In genomic region chrX:45546694-45547093, GRCh38 we compare ENCODE assay signal across 6 cellular contexts.
DNase-seq lines count a peak whose midpoint lies in the region; ATAC-seq, FAIRE-seq and TF ChIP-seq lines count a peak whose summit lies in the region.
"Not testable (repeated sequence)": the region's sequence is repeated elsewhere in the genome, so short reads cannot be mapped to it uniquely, and the experiment has no call there.

No MANE protein-coding gene starts in this region.

- H2AFZ ChIP-seq in astrocyte (ENCODE audit: low read depth, low read length); K562 (ENCODE audit: low read depth, low read length): not testable (repeated sequence)

- TF ChIP-seq POLR2A in A549 (IDR thresholded peaks at IDR 0.05; ENCODE audit: low read length); K562 (conservative IDR thresholded peaks at IDR 0.05): not testable (repeated sequence)

- in situ Hi-C loops in K562 (cut with MboI), result not testable (repeated sequence)

- H2AK5ac ChIP-seq in mesendoderm (ENCODE audit: low read length), result not testable (repeated sequence)

- CTCF ChIA-PET in A549 (lab: Yijun Ruan, JAX), result interaction anchor here (0.8 kb wide), 1 partner anchor 223 kb away, joined by 3 read pairs; no protein-coding TSS in a partner anchor
- CTCF ChIA-PET in HEK293 (lab: Yijun Ruan, JAX); K562 (lab: Yijun Ruan, JAX; ENCODE audit: low intra/inter-chr PET ratio): not testable (repeated sequence)

- H3K9me3 ChIP-seq in A549, result peaks cover 12% of the 10 kb centered on the region; the same call in 2 of the 3 replicates
- not testable (repeated sequence) for H3K9me3 ChIP-seq in HEK293 (ENCODE audit: control insufficient read depth, insufficient read depth, low read depth, low read length); astrocyte (ENCODE audit: insufficient read depth, low read depth, low read length); K562 (replicated peaks; ENCODE audit: control insufficient read depth, insufficient read depth, low read depth, low read length)

- not testable (repeated sequence) for ATAC-seq in A549, K562

- H3K4me1 ChIP-seq in A549; HEK293 (ENCODE audit: control insufficient read depth, insufficient read depth, low read length); astrocyte (ENCODE audit: insufficient read depth, low read length); K562 (replicated peaks in 1 of 2; ENCODE audit: control insufficient read depth in 2 of 2, insufficient read depth in 2 of 2, low read length in 2 of 2); mesendoderm (ENCODE audit: control insufficient read depth, low read depth, low read length): not testable (repeated sequence)

- H2BK120ac ChIP-seq in mesendoderm (ENCODE audit: low read depth, low read length), result not testable (repeated sequence)

- H2BK15ac ChIP-seq in mesendoderm (replicated peaks; ENCODE audit: low read depth), result not testable (repeated sequence)

- not testable (repeated sequence) for H3K56ac ChIP-seq in mesendoderm (ENCODE audit: low read length)

- H3K4me3 Mint-ChIP-seq in astrocyte (ENCODE audit: unreplicated experiment); glutamatergic neuron (ENCODE audit: unreplicated experiment): not testable (repeated sequence)

- not testable (repeated sequence) for H4K8ac ChIP-seq in mesendoderm (ENCODE audit: low read depth, low read length)

- not testable (repeated sequence) for FAIRE-seq in A549 (lab: Jason Lieb, UNC); K562 (lab: Jason Lieb, UNC)
- peak; percentile 89 for FAIRE-seq in astrocyte (lab: Jason Lieb, UNC)

- H3K79me2 ChIP-seq in astrocyte (ENCODE audit: insufficient read depth, low read length); K562 (ENCODE audit: control insufficient read depth, insufficient read depth, low read length); mesendoderm (ENCODE audit: control insufficient read depth, insufficient read depth, low read length): not testable (repeated sequence)

- H3K27me3 ChIP-seq in astrocyte (ENCODE audit: insufficient read depth, low read length); K562 (ENCODE audit: control insufficient read depth in 2 of 2, insufficient read depth in 2 of 2, low read length in 2 of 2); mesendoderm (ENCODE audit: insufficient read depth, low read length, poor library complexity): not testable (repeated sequence)

- H4K5ac ChIP-seq in mesendoderm (ENCODE audit: low read length), result not testable (repeated sequence)

- not testable (repeated sequence) for H2BK5ac ChIP-seq in mesendoderm (ENCODE audit: low read length)

- not testable (repeated sequence) for H3K4ac ChIP-seq in mesendoderm (ENCODE audit: low read depth, low read length)

- TF ChIP-seq CTCF in A549 (IDR thresholded peaks at IDR 0.05); HEK293 (tag by site-specific recombination; IDR thresholded peaks at IDR 0.05); astrocyte (IDR thresholded peaks at IDR 0.05; ENCODE audit: insufficient read depth, low read depth, low read length); K562 (IDR thresholded peaks at IDR 0.05 in 2 of 3, conservative IDR thresholded peaks at IDR 0.05 in 1 of 3; ENCODE audit: insufficient read depth in 2 of 3, low read depth in 1 of 3, low read length in 3 of 3); glutamatergic neuron (IDR thresholded peaks at IDR 0.05; ENCODE audit: partially characterized antibody, unreplicated experiment): not testable (repeated sequence)

- H4K20me1 ChIP-seq in astrocyte (ENCODE audit: insufficient read depth, low read length); K562 (replicated peaks; ENCODE audit: control insufficient read depth, insufficient read depth, low read length): not testable (repeated sequence)

- not testable (repeated sequence) for H3K36me3 Mint-ChIP-seq in astrocyte (ENCODE audit: low read depth, unreplicated experiment); glutamatergic neuron (ENCODE audit: unreplicated experiment)

- DNase-seq in A549 (ENCODE audit: low read depth in 1 of 2, low spot score in 1 of 2); astrocyte (ENCODE audit: low read depth); K562 (ENCODE audit: extremely low read depth in 1 of 4, low spot score in 3 of 4): not testable (repeated sequence)
- DNase-seq in glutamatergic neuron (peak; percentile 15), mesendoderm (peak; percentile 20)

- not testable (repeated sequence) for H3K9me1 ChIP-seq in K562 (ENCODE audit: control insufficient read depth, insufficient read depth, low read length)

- not testable (repeated sequence) for H3K27ac ChIP-seq in A549; HEK293 (ENCODE audit: extremely low read depth, low read depth, low read length); astrocyte (ENCODE audit: low read depth, low read length); K562 (ENCODE audit: extremely low read depth, low read depth, low read length); mesendoderm (ENCODE audit: low read depth, low read length)

- H3K4me3 ChIP-seq in A549; HEK293 (ENCODE audit: low read depth, low read length); astrocyte (ENCODE audit: insufficient read depth, low read depth, low read length); K562; mesendoderm (ENCODE audit: low read length): not testable (repeated sequence)

- intact Hi-C loops in K562 (cut with micrococcal nuclease), result not testable (repeated sequence)

- not testable (repeated sequence) for H3K9ac ChIP-seq in astrocyte (ENCODE audit: low read length); K562 (ENCODE audit: insufficient read depth in 1 of 2, low read depth in 2 of 2, low read length in 2 of 2); mesendoderm (ENCODE audit: low read length)

- not testable (repeated sequence) for TF ChIP-seq RAD21 in A549 (conservative IDR thresholded peaks at IDR 0.05 in 1 of 2, IDR thresholded peaks at IDR 0.05 in 1 of 2); K562 (CRISPR knock-in tag; conservative IDR thresholded peaks at IDR 0.05 in 1 of 2, IDR thresholded peaks at IDR 0.05 in 1 of 2)

- H3K79me1 ChIP-seq in mesendoderm (ENCODE audit: low read length), result not testable (repeated sequence)

- POLR2A ChIA-PET in A549 (lab: Yijun Ruan, JAX); HEK293 (lab: Yijun Ruan, JAX); K562 (lab: Yijun Ruan, JAX): not testable (repeated sequence)

- H3K23ac ChIP-seq in mesendoderm (ENCODE audit: low read length), result not testable (repeated sequence)

- H3K4me1 Mint-ChIP-seq in astrocyte (ENCODE audit: low read depth, unreplicated experiment); glutamatergic neuron (ENCODE audit: low read depth, unreplicated experiment): not testable (repeated sequence)

- H3K36me3 ChIP-seq in HEK293 (ENCODE audit: control insufficient read depth in 2 of 2, insufficient read depth in 1 of 2, low read length in 2 of 2); astrocyte (ENCODE audit: insufficient read depth, low read length); K562 (ENCODE audit: control insufficient read depth, insufficient read depth, low read length); mesendoderm (ENCODE audit: control insufficient read depth, insufficient read depth, low read length): not testable (repeated sequence)

- H3K9me3 Mint-ChIP-seq in astrocyte (ENCODE audit: unreplicated experiment); glutamatergic neuron (ENCODE audit: unreplicated experiment): not testable (repeated sequence)

- not testable (repeated sequence) for H3K18ac ChIP-seq in mesendoderm (ENCODE audit: low read length)

- not testable (repeated sequence) for H3K4me2 ChIP-seq in A549; astrocyte (ENCODE audit: low read length); K562 (ENCODE audit: insufficient read depth, low read length); mesendoderm (ENCODE audit: low read length)

- TF ChIP-seq EP300 in A549 (IDR thresholded peaks at IDR 0.05); K562 (IDR thresholded peaks at IDR 0.05; ENCODE audit: low read length): not testable (repeated sequence)

- H3K27ac Mint-ChIP-seq in astrocyte (ENCODE audit: unreplicated experiment); glutamatergic neuron (ENCODE audit: unreplicated experiment): not testable (repeated sequence)

- BruUV-seq in K562 (replicated peaks; lab: Mats Ljungman, UMichigan), result not testable (repeated sequence)

- not testable (repeated sequence) for H3K27me3 Mint-ChIP-seq in astrocyte (ENCODE audit: low read depth, unreplicated experiment); glutamatergic neuron (ENCODE audit: unreplicated experiment)

TF ChIP-seq in A549, 52 proteins besides CTCF, POLR2A, EP300 and RAD21:
- TF ChIP-seq ZFP36 (IDR thresholded peaks at IDR 0.05; ENCODE audit: borderline replicate concordance, partially characterized antibody), result peak; percentile 87

TF ChIP-seq in HEK293, 187 proteins besides CTCF, POLR2A, EP300 and RAD21:
- TF ChIP-seq ZNF585B (tag by site-specific recombination; IDR thresholded peaks at IDR 0.05) (peak; percentile 94), SETDB1 (IDR thresholded peaks at IDR 0.05; ENCODE audit: insufficient read length, low read length) (peak; percentile 31)

TF ChIP-seq in K562, 482 proteins besides CTCF, POLR2A, EP300 and RAD21:
- TF ChIP-seq ZFP36 (IDR thresholded peaks at IDR 0.05; ENCODE audit: low read depth, low read length, partially characterized antibody), result peak; percentile 12
TF ChIP-seq in K562: peak in this region for 1; not testable (repeated sequence) for 481.
